In genomic region chr3:13513913-13514517, GRCh38 we compare ENCODE assay signal across 24 cellular contexts. TPM values are rescaled to one million over a fixed set of nuclear protein-coding genes. Genes with fewer than 3 reads are reported as not detected.
DNase-seq lines count a peak whose midpoint lies in the region; ATAC-seq and TF ChIP-seq lines count a peak whose summit lies in the region.
"Had no signal": no experiment of that assay in that cellular context is flagged by ENCODE, and none has a peak within 500 bp of the region (broad histone marks: within the 10 kb centered on the region; RNA-seq: fewer than 3 reads in every experiment).

No MANE protein-coding gene starts in this region.

- H4K20me1 ChIP-seq in PC-9 (ENCODE audit: insufficient read depth) (no peaks in the 10 kb centered on the region), smooth muscle cell (ENCODE audit: low read depth) (no peaks in the 10 kb centered on the region)

- no peak overlapping the region for H3K27ac Mint-ChIP-seq in glutamatergic neuron (ENCODE audit: unreplicated experiment)
- H3K27ac Mint-ChIP-seq: activated B cell treated with CpG ODN at 0.5 μM for 24 hours; activated naive CD8-positive, alpha-beta T cell treated with anti-CD3 and anti-CD28 coated beads, Interleukin-2, amount 10 ng/mL, durations not matched to agents 7 days and 5 days; activated T-cell treated with anti-CD3 and anti-CD28 coated beads, Interleukin-2, amount 50 U/mL, for 72 hours; CD8-positive, alpha-beta memory T cell; immature natural killer cell; naive thymus-derived CD8-positive, alpha-beta T cell; progenitor cell of endocrine pancreas; stimulated activated memory B cell treated with anti-CD40 and anti-IgM and Interleukin-4, amounts not matched to agents 10 μg/mL and 1 μg/mL and 100 μg/mL, for 72 hours; T-helper 2 cell treated with Interferon-gamma antibody and Interleukin-4, amounts not matched to agents 5 μg/mL and 100 μg/mL, for 36 hours had no signal

- H3K9ac ChIP-seq in smooth muscle cell (ENCODE audit: low read depth) = no peak overlapping the region

- peaks cover 3% of the 10 kb centered on the region for H3K27me3 Mint-ChIP-seq in glutamatergic neuron (ENCODE audit: unreplicated experiment)
- H3K27me3 Mint-ChIP-seq: activated naive CD8-positive, alpha-beta T cell treated with anti-CD3 and anti-CD28 coated beads, Interleukin-2, amount 10 ng/mL, durations not matched to agents 7 days and 5 days; naive thymus-derived CD8-positive, alpha-beta T cell had no signal

- POLR2A ChIA-PET in PC-9 (lab: Charles Lee; ENCODE audit: unreplicated experiment) = interaction anchor here (0.5 to 0.7 kb wide), 7 partner anchors 19 to 339 kb away, joined by 3 to 8 read pairs (median 3); no protein-coding TSS in a partner anchor

- peaks cover 6% of the 10 kb centered on the region for H3K36me3 Mint-ChIP-seq in glutamatergic neuron (ENCODE audit: unreplicated experiment)
- H3K36me3 Mint-ChIP-seq: activated naive CD8-positive, alpha-beta T cell treated with anti-CD3 and anti-CD28 coated beads, Interleukin-2, amount 10 ng/mL, durations not matched to agents 7 days and 5 days; CD8-positive, alpha-beta memory T cell; immature natural killer cell; naive thymus-derived CD8-positive, alpha-beta T cell; stimulated activated memory B cell treated with anti-CD40 and anti-IgM and Interleukin-4, amounts not matched to agents 10 μg/mL and 1 μg/mL and 100 μg/mL, for 72 hours had no signal

- H3K4me1 ChIP-seq in PC-9 (replicated peaks; ENCODE audit: insufficient read depth) (peaks cover 44% of the 10 kb centered on the region), foreskin keratinocyte (peaks cover 23% of the 10 kb centered on the region), smooth muscle cell (ENCODE audit: low read depth) (peaks cover 11% of the 10 kb centered on the region)
- H3K4me1 ChIP-seq: upper lobe of right lung had no signal

- H3K4me1 Mint-ChIP-seq in glutamatergic neuron (ENCODE audit: low read depth, unreplicated experiment) = peaks cover 2% of the 10 kb centered on the region
- H3K4me1 Mint-ChIP-seq: activated B cell treated with CpG ODN at 0.5 μM for 24 hours; CD8-positive, alpha-beta memory T cell; immature natural killer cell; naive thymus-derived CD8-positive, alpha-beta T cell; stimulated activated memory B cell treated with anti-CD40 and anti-IgM and Interleukin-4, amounts not matched to agents 10 μg/mL and 1 μg/mL and 100 μg/mL, for 72 hours had no signal

- no peak for TF ChIP-seq CTCF in PC-9 (conservative IDR thresholded peaks at IDR 0.05)
- TF ChIP-seq CTCF in foreskin keratinocyte (conservative IDR thresholded peaks at IDR 0.05) = no peak
- TF ChIP-seq CTCF in smooth muscle cell (IDR thresholded peaks at IDR 0.05; ENCODE audit: borderline replicate concordance, insufficient read depth, poor library complexity, severe bottlenecking) = no peak
- no peak for TF ChIP-seq CTCF in glutamatergic neuron (IDR thresholded peaks at IDR 0.05; ENCODE audit: partially characterized antibody, unreplicated experiment)

- peaks cover 1% of the 10 kb centered on the region for H3K9me3 Mint-ChIP-seq in glutamatergic neuron (ENCODE audit: unreplicated experiment)
- H3K9me3 Mint-ChIP-seq: activated B cell treated with CpG ODN at 0.5 μM for 24 hours; activated naive CD8-positive, alpha-beta T cell treated with anti-CD3 and anti-CD28 coated beads, Interleukin-2, amount 10 ng/mL, durations not matched to agents 7 days and 5 days; activated T-cell treated with anti-CD3 and anti-CD28 coated beads, Interleukin-2, amount 50 U/mL, for 72 hours; CD8-positive, alpha-beta memory T cell; immature natural killer cell; naive thymus-derived CD8-positive, alpha-beta T cell; stimulated activated memory B cell treated with anti-CD40 and anti-IgM and Interleukin-4, amounts not matched to agents 10 μg/mL and 1 μg/mL and 100 μg/mL, for 72 hours; T-helper 2 cell treated with Interferon-gamma antibody and Interleukin-4, amounts not matched to agents 5 μg/mL and 100 μg/mL, for 36 hours had no signal

- ATAC-seq in foreskin keratinocyte (peak; percentile 66), GM18861 (IDR thresholded peaks at IDR 0.05; ENCODE audit: unreplicated experiment) (no peak), GM19324 (IDR thresholded peaks at IDR 0.05; ENCODE audit: low FRiP score, unreplicated experiment) (no peak)
- ATAC-seq: activated T-cell treated with anti-CD3 and anti-CD28 coated beads, Interleukin-2, amount 50 U/mL, for 72 hours; naive thymus-derived CD8-positive, alpha-beta T cell; stimulated activated memory B cell treated with anti-CD40 and anti-IgM and Interleukin-4, amounts not matched to agents 10 μg/mL and 1 μg/mL and 100 μg/mL, for 72 hours; upper lobe of right lung had no signal

- H3K27me3 ChIP-seq in PC-9 (ENCODE audit: insufficient read depth, low read depth) = no peaks in the 10 kb centered on the region
- H3K27me3 ChIP-seq in foreskin keratinocyte = no peaks in the 10 kb centered on the region
- no peaks in the 10 kb centered on the region for H3K27me3 ChIP-seq in smooth muscle cell (ENCODE audit: low read depth)
- H3K27me3 ChIP-seq: dorsolateral prefrontal cortex, SJSA1, upper lobe of right lung had no signal

- peak overlapping the region; percentile 64 for H3K4me2 ChIP-seq in PC-9
- peak overlapping the region; percentile 49 for H3K4me2 ChIP-seq in smooth muscle cell

- H3K27ac ChIP-seq in PC-9 = peak overlapping the region; percentile 82
- peak overlapping the region; percentile 4 for H3K27ac ChIP-seq in foreskin keratinocyte
- peak overlapping the region; percentile 23 for H3K27ac ChIP-seq in smooth muscle cell (ENCODE audit: low read depth)
- H3K27ac ChIP-seq: SJSA1, upper lobe of right lung had no signal

- no peaks in the 10 kb centered on the region for H3K79me2 ChIP-seq in PC-9 (ENCODE audit: low read depth)
- no peaks in the 10 kb centered on the region for H3K79me2 ChIP-seq in smooth muscle cell (ENCODE audit: low read depth)

- no TSS peak for BruUV-seq in PC-9 (replicated peaks; lab: Mats Ljungman, UMichigan)

- no peak overlapping the region for H2AFZ ChIP-seq in PC-9
- no peak overlapping the region for H2AFZ ChIP-seq in smooth muscle cell (ENCODE audit: low read depth)

- H3K4me3 ChIP-seq in PC-9 = no peak overlapping the region; the same call in 1 of the 2 replicates
- H3K4me3 ChIP-seq in smooth muscle cell = no peak overlapping the region
- H3K4me3 ChIP-seq: dorsolateral prefrontal cortex, lung, SJSA1, upper lobe of right lung had no signal

- no peak overlapping the region for H3K4me3 Mint-ChIP-seq in glutamatergic neuron (ENCODE audit: unreplicated experiment)
- H3K4me3 Mint-ChIP-seq: activated B cell treated with CpG ODN at 0.5 μM for 24 hours; activated naive CD8-positive, alpha-beta T cell treated with anti-CD3 and anti-CD28 coated beads, Interleukin-2, amount 10 ng/mL, durations not matched to agents 7 days and 5 days; activated T-cell treated with anti-CD3 and anti-CD28 coated beads, Interleukin-2, amount 50 U/mL, for 72 hours; CD8-positive, alpha-beta memory T cell; immature natural killer cell; naive thymus-derived CD8-positive, alpha-beta T cell; stimulated activated memory B cell treated with anti-CD40 and anti-IgM and Interleukin-4, amounts not matched to agents 10 μg/mL and 1 μg/mL and 100 μg/mL, for 72 hours; T-helper 2 cell treated with Interferon-gamma antibody and Interleukin-4, amounts not matched to agents 5 μg/mL and 100 μg/mL, for 36 hours had no signal

- 81% methylated on average over 10 of the region's 10 CpGs for WGBS in smooth muscle cell (ENCODE audit: low lambda C conversion rate)

- no peaks in the 10 kb centered on the region for H3K9me2 ChIP-seq in PC-9 (ENCODE audit: insufficient read depth)

- CTCF ChIA-PET in PC-9 (lab: Charles Lee) = interaction anchor here (0.5 to 2.0 kb wide), 3 partner anchors 19 to 134 kb away, joined by 3 to 7 read pairs (median 6); no protein-coding TSS in a partner anchor

- H3K9me3 ChIP-seq in PC-9 (ENCODE audit: insufficient read depth, low read depth) = no peaks in the 10 kb centered on the region
- H3K9me3 ChIP-seq in smooth muscle cell (replicated peaks; ENCODE audit: low read depth) = no peaks in the 10 kb centered on the region
- H3K9me3 ChIP-seq: SJSA1, upper lobe of right lung had no signal

- intact Hi-C loops in PC-9 (cut with micrococcal nuclease; ENCODE audit: unreplicated experiment) = loop anchor here (2.0 kb wide), 1 partner anchor 19 kb away; no protein-coding TSS in a partner anchor

- H3K36me3 ChIP-seq in PC-9 (ENCODE audit: low read depth) (no peaks in the 10 kb centered on the region), smooth muscle cell (ENCODE audit: low read depth) (no peaks in the 10 kb centered on the region)
- H3K36me3 ChIP-seq: SJSA1, upper lobe of right lung had no signal

- DNase-seq in EH (ENCODE audit: low read depth) = peak; percentile 41
- DNase-seq in PC-9 = peak; percentile 79 to 86
- peak; percentile 27 to 50 for DNase-seq in foreskin keratinocyte
- no peak for DNase-seq in smooth muscle cell (lab: John Stamatoyannopoulos, UW; ENCODE audit: unreplicated experiment)
- DNase-seq in globus pallidus (ENCODE audit: low spot score) = no peak
- DNase-seq in glutamatergic neuron = no peak
- DNase-seq: activated B cell treated with CpG ODN at 0.5 μM for 24 hours; activated naive CD8-positive, alpha-beta T cell treated with anti-CD3 and anti-CD28 coated beads, Interleukin-2, amount 10 ng/mL, durations not matched to agents 7 days and 5 days; activated T-cell treated with anti-CD3 and anti-CD28 coated beads, Interleukin-2, amount 50 U/mL, for 72 hours; immature natural killer cell; Karpas-422; naive thymus-derived CD8-positive, alpha-beta T cell; NCI-H1417; NCI-H69; upper lobe of right lung had no signal

- H3F3A ChIP-seq in PC-9 (ENCODE audit: insufficient read depth, low read depth) (peaks cover 20% of the 10 kb centered on the region), smooth muscle cell (ENCODE audit: low read depth) (peaks cover 9% of the 10 kb centered on the region)

RNA-seq across cellular contexts. Expression of gene HDAC11, which starts 33.9 kb away (rescaled TPM):
- 18.4 and 24.3 TPM in 2 replicates for total RNA-seq in PC-9 (2021)
- total RNA-seq in foreskin keratinocyte = 13.3 and 13.5 TPM in 2 replicates
- polyA plus RNA-seq in foreskin keratinocyte = 13.8 and 14.9 TPM in 2 replicates
- 7.5 and 9.6 TPM in 2 replicates for total RNA-seq in smooth muscle cell
- polyA plus RNA-seq in smooth muscle cell = 14.8 and 20.2 TPM in 2 replicates
- 19.8 TPM for total RNA-seq in glutamatergic neuron (ENCODE audit: unreplicated experiment)

RNA-seq across cellular contexts. Expression of gene FBLN2, which starts 34.9 kb away (rescaled TPM):
- total RNA-seq in PC-9 (2021) (0.57 and 1.8 TPM in 2 replicates), foreskin keratinocyte (4.0 and 5.5 TPM in 2 replicates), smooth muscle cell (159 and 178 TPM in 2 replicates), glutamatergic neuron (ENCODE audit: unreplicated experiment) (2.1 TPM)
- polyA plus RNA-seq in foreskin keratinocyte (2.8 and 4.1 TPM in 2 replicates), smooth muscle cell (249 and 390 TPM in 2 replicates)

Comparison
In these comparisons a context has a peak if more than half of its experiments do, and no peak if none do; other contexts are left out.
1. DNase-seq: peak in EH (single experiment), PC-9 (2 of 2) and foreskin keratinocyte (2 of 2); none in smooth muscle cell (single experiment), globus pallidus (single experiment) and glutamatergic neuron (single experiment).
2. H3K27ac ChIP-seq: peak in every context shown above with its lines; median percentile 82 in PC-9; 23 in smooth muscle cell; 4 in foreskin keratinocyte.
3. RNA of gene FBLN2, which starts 34.9 kb away (total RNA-seq): 159 to 178 TPM in smooth muscle cell; 4.0 to 5.5 TPM in foreskin keratinocyte, 2.1 TPM in glutamatergic neuron (single experiment) and 0.57 to 1.8 TPM in PC-9; every median in the first group is over 10 times any median in the second.